ENCODE assay signal across 9 cellular contexts in genomic region chr1:206909883-206910318, GRCh38. TPM values are rescaled to one million over a fixed set of nuclear protein-coding genes. Genes with fewer than 3 reads are reported as not detected.
DNase-seq lines count a peak whose midpoint lies in the region; ATAC-seq and TF ChIP-seq lines count a peak whose summit lies in the region.
"Had no signal": no experiment of that assay in that cellular context is flagged by ENCODE, and none has a peak within 500 bp of the region (broad histone marks: within the 10 kb centered on the region; RNA-seq: fewer than 3 reads in every experiment).

No MANE protein-coding gene starts in this region.

- H3K27ac Mint-ChIP-seq in activated naive CD8-positive, alpha-beta T cell treated with anti-CD3 and anti-CD28 coated beads for 36 hours = no peak overlapping the region

- peak overlapping the region; percentile 50 for H2AFZ ChIP-seq in hepatocyte

- POLR2A ChIA-PET in HEK293 (lab: Yijun Ruan, JAX) = interaction anchor here (0.9 to 1.4 kb wide), 3 partner anchors 54 to 175 kb away, joined by 3 read pairs; no protein-coding TSS in a partner anchor

- H3K4me3 Mint-ChIP-seq in activated naive CD8-positive, alpha-beta T cell treated with anti-CD3 and anti-CD28 coated beads for 36 hours = peak overlapping the region; percentile 23

- no peaks in the 10 kb centered on the region for H3K4me1 ChIP-seq in HEK293 (ENCODE audit: control insufficient read depth, insufficient read depth, low read length)
- peaks cover 4% of the 10 kb centered on the region for H3K4me1 ChIP-seq in hepatocyte (ENCODE audit: insufficient read depth)
- peaks cover 6 to 26% (median 19%) of the 10 kb centered on the region in 3 donors for H3K4me1 ChIP-seq in skeletal muscle tissue (ENCODE audit: control insufficient read depth in 3 of 3, insufficient read depth in 3 of 3, low read length in 3 of 3)

- H3K27me3 ChIP-seq in hepatocyte (peaks cover 36% of the 10 kb centered on the region), skeletal muscle tissue (ENCODE audit: control insufficient read depth in 3 of 3, insufficient read depth in 3 of 3, low read length in 3 of 3) (peaks cover 0 to 10% (median 2%) of the 10 kb centered on the region in 3 donors)

- ATAC-seq in GM21786 (IDR thresholded peaks at IDR 0.05; ENCODE audit: unreplicated experiment) (no peak), GM21619 (IDR thresholded peaks at IDR 0.05; ENCODE audit: unreplicated experiment) (no peak)

- peak overlapping the region; percentile 93 for H3K4me2 ChIP-seq in hepatocyte

- no peaks in the 10 kb centered on the region for H3K27me3 Mint-ChIP-seq in activated naive CD8-positive, alpha-beta T cell treated with anti-CD3 and anti-CD28 coated beads for 36 hours

- H3K9ac ChIP-seq in skeletal muscle tissue (ENCODE audit: low read depth in 1 of 3, low read length in 3 of 3) = peak overlapping the region; percentile 3 to 70 (median 58)

- H3K4me3 ChIP-seq in HEK293 (ENCODE audit: low read depth, low read length) (peak overlapping the region; percentile 45), hepatocyte (peak overlapping the region; percentile 5), skeletal muscle tissue (ENCODE audit: low read length in 3 of 3) (peak overlapping the region; percentile 50 to 68 (median 66))

- H3K9me3 Mint-ChIP-seq in activated naive CD8-positive, alpha-beta T cell treated with anti-CD3 and anti-CD28 coated beads for 36 hours = no peaks in the 10 kb centered on the region

- TF ChIP-seq CTCF in HEK293 (tag by site-specific recombination; IDR thresholded peaks at IDR 0.05) = no peak
- TF ChIP-seq CTCF in hepatocyte (IDR thresholded peaks at IDR 0.05; ENCODE audit: poor library complexity) = no peak

- no peaks in the 10 kb centered on the region for H4K20me1 ChIP-seq in hepatocyte (ENCODE audit: insufficient read depth, poor library complexity, severe bottlenecking)

- no peaks in the 10 kb centered on the region for H3K36me3 ChIP-seq in HEK293 (ENCODE audit: control insufficient read depth in 2 of 2, insufficient read depth in 1 of 2, low read length in 2 of 2)
- no peaks in the 10 kb centered on the region for H3K36me3 ChIP-seq in hepatocyte (replicated peaks; ENCODE audit: insufficient read depth, low read depth)
- no peaks in the 10 kb centered on the region for H3K36me3 ChIP-seq in skeletal muscle tissue (ENCODE audit: control insufficient read depth in 3 of 3, insufficient read depth in 3 of 3, low read length in 3 of 3)

- H3K9me2 ChIP-seq in hepatocyte (replicated peaks; ENCODE audit: insufficient read depth) = no peaks in the 10 kb centered on the region

- H3K9me3 ChIP-seq in HEK293 (ENCODE audit: control insufficient read depth, insufficient read depth, low read depth, low read length) (no peaks in the 10 kb centered on the region), hepatocyte (ENCODE audit: low read depth) (no peaks in the 10 kb centered on the region), skeletal muscle tissue (ENCODE audit: control insufficient read depth in 3 of 3, low read length in 3 of 3) (no peaks in the 10 kb centered on the region)

- no peaks in the 10 kb centered on the region for H3K79me2 ChIP-seq in hepatocyte

- H3K27ac ChIP-seq in HEK293 (ENCODE audit: extremely low read depth, low read depth, low read length) (no peak overlapping the region; the same call in 1 of the 2 replicates), hepatocyte (no peak overlapping the region), skeletal muscle tissue (ENCODE audit: low read depth, low read length) (peak overlapping the region; percentile 23)

- CTCF ChIA-PET in HEK293 (lab: Yijun Ruan, JAX) = interaction anchor here (0.6 to 3.1 kb wide), 17 partner anchors 9 to 897 kb away, joined by 3 to 22 read pairs (median 5); partner anchors contain the start of gene IL20

- 28% methylated on average over 14 of the region's 14 CpGs for WGBS in hepatocyte (ENCODE audit: low lambda C conversion rate, missing lambda C conversion rate)

- H3K4me1 Mint-ChIP-seq in activated naive CD8-positive, alpha-beta T cell treated with anti-CD3 and anti-CD28 coated beads for 36 hours = peaks cover 79% of the 10 kb centered on the region

- no peak for DNase-seq in activated naive CD8-positive, alpha-beta T cell treated with anti-CD3 and anti-CD28 coated beads for 36 hours
- DNase-seq in hepatocyte (ENCODE audit: low spot score) (no peak), DMS153 (lab: John Stamatoyannopoulos, UW) (no peak)
- DNase-seq in stimulated activated CD8-positive, alpha-beta memory T cell treated with anti-CD3 and anti-CD28 coated beads, Interleukin-4, amount 100 ng/mL, for 48 hours = no peak
- DNase-seq: occipital lobe had no signal

- H3K36me3 Mint-ChIP-seq in activated naive CD8-positive, alpha-beta T cell treated with anti-CD3 and anti-CD28 coated beads for 36 hours = peaks cover 37% of the 10 kb centered on the region

TF ChIP-seq in HEK293, 187 proteins besides CTCF, POLR2A, EP300 and RAD21 (continues in another document):
- peak; percentile 9; the same call in 1 of the 2 replicates for TF ChIP-seq ZNF501 (tag by site-specific recombination; IDR thresholded peaks at IDR 0.05)
- TF ChIP-seq ZNF473 (tag by site-specific recombination; IDR thresholded peaks at IDR 0.05) = no peak
- peak; percentile 46 for TF ChIP-seq ZBTB26 (tag by site-specific recombination; optimal IDR thresholded peaks at IDR 0.05)
- TF ChIP-seq, protein P1, sequence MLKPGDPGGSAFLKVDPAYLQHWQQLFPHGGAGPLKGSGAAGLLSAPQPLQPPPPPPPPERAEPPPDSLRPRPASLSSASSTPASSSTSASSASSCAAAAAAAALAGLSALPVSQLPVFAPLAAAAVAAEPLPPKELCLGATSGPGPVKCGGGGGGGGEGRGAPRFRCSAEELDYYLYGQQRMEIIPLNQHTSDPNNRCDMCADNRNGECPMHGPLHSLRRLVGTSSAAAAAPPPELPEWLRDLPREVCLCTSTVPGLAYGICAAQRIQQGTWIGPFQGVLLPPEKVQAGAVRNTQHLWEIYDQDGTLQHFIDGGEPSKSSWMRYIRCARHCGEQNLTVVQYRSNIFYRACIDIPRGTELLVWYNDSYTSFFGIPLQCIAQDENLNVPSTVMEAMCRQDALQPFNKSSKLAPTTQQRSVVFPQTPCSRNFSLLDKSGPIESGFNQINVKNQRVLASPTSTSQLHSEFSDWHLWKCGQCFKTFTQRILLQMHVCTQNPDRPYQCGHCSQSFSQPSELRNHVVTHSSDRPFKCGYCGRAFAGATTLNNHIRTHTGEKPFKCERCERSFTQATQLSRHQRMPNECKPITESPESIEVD (tag by site-specific recombination; IDR thresholded peaks at IDR 0.05) = no peak
- TF ChIP-seq ZNF19 (tag by site-specific recombination; IDR thresholded peaks at IDR 0.05; ENCODE audit: low read depth) = no peak
- TF ChIP-seq, protein P2, sequence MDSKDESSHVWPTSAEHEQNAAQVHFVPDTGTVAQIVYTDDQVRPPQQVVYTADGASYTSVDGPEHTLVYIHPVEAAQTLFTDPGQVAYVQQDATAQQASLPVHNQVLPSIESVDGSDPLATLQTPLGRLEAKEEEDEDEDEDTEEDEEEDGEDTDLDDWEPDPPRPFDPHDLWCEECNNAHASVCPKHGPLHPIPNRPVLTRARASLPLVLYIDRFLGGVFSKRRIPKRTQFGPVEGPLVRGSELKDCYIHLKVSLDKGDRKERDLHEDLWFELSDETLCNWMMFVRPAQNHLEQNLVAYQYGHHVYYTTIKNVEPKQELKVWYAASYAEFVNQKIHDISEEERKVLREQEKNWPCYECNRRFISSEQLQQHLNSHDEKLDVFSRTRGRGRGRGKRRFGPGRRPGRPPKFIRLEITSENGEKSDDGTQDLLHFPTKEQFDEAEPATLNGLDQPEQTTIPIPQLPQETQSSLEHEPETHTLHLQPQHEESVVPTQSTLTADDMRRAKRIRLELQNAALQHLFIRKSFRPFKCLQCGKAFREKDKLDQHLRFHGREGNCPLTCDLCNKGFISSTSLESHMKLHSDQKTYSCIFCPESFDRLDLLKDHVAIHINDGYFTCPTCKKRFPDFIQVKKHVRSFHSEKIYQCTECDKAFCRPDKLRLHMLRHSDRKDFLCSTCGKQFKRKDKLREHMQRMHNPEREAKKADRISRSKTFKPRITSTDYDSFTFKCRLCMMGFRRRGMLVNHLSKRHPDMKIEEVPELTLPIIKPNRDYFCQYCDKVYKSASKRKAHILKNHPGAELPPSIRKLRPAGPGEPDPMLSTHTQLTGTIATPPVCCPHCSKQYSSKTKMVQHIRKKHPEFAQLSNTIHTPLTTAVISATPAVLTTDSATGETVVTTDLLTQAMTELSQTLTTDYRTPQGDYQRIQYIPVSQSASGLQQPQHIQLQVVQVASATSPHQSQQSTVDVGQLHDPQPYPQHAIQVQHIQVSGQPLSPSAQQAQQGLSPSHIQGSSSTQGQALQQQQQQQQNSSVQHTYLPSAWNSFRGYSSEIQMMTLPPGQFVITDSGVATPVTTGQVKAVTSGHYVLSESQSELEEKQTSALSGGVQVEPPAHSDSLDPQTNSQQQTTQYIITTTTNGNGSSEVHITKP (tag by site-specific recombination; IDR thresholded peaks at IDR 0.05) = peak; percentile 98
- TF ChIP-seq ZNF785 (tag by site-specific recombination; IDR thresholded peaks at IDR 0.05) = no peak

RNA-seq across cellular contexts. Expression of gene FCMR, which starts 11.8 kb away (rescaled TPM):
- total RNA-seq in activated naive CD8-positive, alpha-beta T cell treated with anti-CD3 and anti-CD28 coated beads for 36 hours = 10 to 100 TPM; 42.9 to 45.5 TPM
- 0.97 and 2.6 TPM in 2 replicates for total RNA-seq in hepatocyte
- 0.71 and 0.88 TPM in 2 replicates for polyA plus RNA-seq in hepatocyte
- 0.52 TPM for total RNA-seq in skeletal muscle tissue

RNA-seq across cellular contexts. Expression of gene IL24, which starts 12.7 kb away (rescaled TPM):
- total RNA-seq in activated naive CD8-positive, alpha-beta T cell treated with anti-CD3 and anti-CD28 coated beads for 36 hours = under 1 TPM; 0.54 to 0.72 TPM
- total RNA-seq in hepatocyte (0.12 TPM in 1 of 2 replicates, not detected in the other), skeletal muscle tissue (not detected)
- polyA plus RNA-seq in hepatocyte = 1.3 TPM in 1 of 2 replicates, not detected in the other
- total RNA-seq: occipital lobe had no signal

RNA-seq across cellular contexts. Expression of gene PIGR, which starts 36.4 kb away (rescaled TPM):
- total RNA-seq in activated naive CD8-positive, alpha-beta T cell treated with anti-CD3 and anti-CD28 coated beads for 36 hours = under 1 TPM; 0.08 to 0.10 TPM
- total RNA-seq in hepatocyte (22.9 and 23.3 TPM in 2 replicates), skeletal muscle tissue (under 0.01 TPM)
- polyA plus RNA-seq in hepatocyte = 8.1 and 11.0 TPM in 2 replicates
- total RNA-seq: occipital lobe had no signal

RNA-seq across cellular contexts. Expression of gene IL20, which starts 44.5 kb away (rescaled TPM):
- total RNA-seq in activated naive CD8-positive, alpha-beta T cell treated with anti-CD3 and anti-CD28 coated beads for 36 hours = not detected
- total RNA-seq in hepatocyte = not detected in 2 replicates
- not detected in 2 replicates for polyA plus RNA-seq in hepatocyte
- not detected for total RNA-seq in skeletal muscle tissue

Comparison
In these comparisons a context has a peak if more than half of its experiments do, and no peak if none do; other contexts are left out.
1. H3K4me3 ChIP-seq: peak in every context shown above with its lines; median percentile 66 in skeletal muscle tissue; 45 in HEK293; 5 in hepatocyte.
2. RNA of gene FCMR, which starts 11.8 kb away (total RNA-seq): 42.9 to 45.5 TPM in activated naive CD8-positive, alpha-beta T cell treated with anti-CD3 and anti-CD28 coated beads for 36 hours; 0.97 to 2.6 TPM in hepatocyte and 0.52 TPM in skeletal muscle tissue (single experiment); every median in the first group is over 10 times any median in the second.
3. RNA of gene PIGR, which starts 36.4 kb away (total RNA-seq): 22.9 to 23.3 TPM in hepatocyte; 0.08 to 0.10 TPM in activated naive CD8-positive, alpha-beta T cell treated with anti-CD3 and anti-CD28 coated beads for 36 hours and under 0.01 TPM in skeletal muscle tissue (single experiment); every median in the first group is over 10 times any median in the second.